Comparison of ENCODE assay signal across 8 cellular contexts in genomic region chr5:181243020-181243520, GRCh38. TPM values are rescaled to one million over a fixed set of nuclear protein-coding genes. Genes with fewer than 3 reads are reported as not detected.
DNase-seq lines count a peak whose midpoint lies in the region; ATAC-seq and TF ChIP-seq lines count a peak whose summit lies in the region.

No MANE protein-coding gene starts in this region.

- H3K36me3 Mint-ChIP-seq in natural killer cell, result peaks cover 15% of the 10 kb centered on the region

- peak overlapping the region; percentile 98 for H3K4me3 Mint-ChIP-seq in natural killer cell

- peak overlapping the region; percentile 98 to 99 for H3K27ac Mint-ChIP-seq in natural killer cell

- TF ChIP-seq CTCF in BJ (IDR thresholded peaks at IDR 0.05; ENCODE audit: insufficient read depth, low read depth, low read length) (no peak), natural killer cell (IDR thresholded peaks at IDR 0.05) (no peak)

- H3K9me3 Mint-ChIP-seq in natural killer cell, result no peaks in the 10 kb centered on the region

- CTCF ChIA-PET in BJ (lab: Yijun Ruan, JAX), result no interaction called here

- H3K27me3 ChIP-seq in BJ (ENCODE audit: control insufficient read depth, insufficient read depth, low read length), result no peaks in the 10 kb centered on the region

- intact Hi-C loops in natural killer cell (cut with micrococcal nuclease), result loop anchor here (1.0 kb wide), 2 partner anchors 18 to 20 kb away; partner anchors contain the start of genes TRIM41 and TRIM52

- peaks cover 61 to 78% of the 10 kb centered on the region in 2 donors for H3K4me1 Mint-ChIP-seq in natural killer cell

- POLR2A ChIA-PET in BJ (lab: Charles Lee), result interaction anchor here (0.6 kb wide), 2 partner anchors 46 to 58 kb away, joined by 3 to 5 read pairs; no protein-coding TSS in a partner anchor

- no peak for ATAC-seq in natural killer cell
- no peak for ATAC-seq in GM18870 (IDR thresholded peaks at IDR 0.05; ENCODE audit: unreplicated experiment)
- no peak for ATAC-seq in GM21360 (IDR thresholded peaks at IDR 0.05; ENCODE audit: unreplicated experiment)

- H3K27me3 Mint-ChIP-seq in natural killer cell (ENCODE audit: low read depth in 2 of 2), result no peaks in the 10 kb centered on the region

- peaks cover 20% of the 10 kb centered on the region for H3K36me3 ChIP-seq in BJ (ENCODE audit: control insufficient read depth, insufficient read depth, low read length)

- DNase-seq in BJ (ENCODE audit: low read depth), result no peak
- peak; percentile 37 for DNase-seq in NAMALWA (ENCODE audit: low spot score)
- peak; percentile 47 for DNase-seq in dermis blood vessel endothelial cell
- no peak for DNase-seq in natural killer cell
- DNase-seq in COLO668 (lab: John Stamatoyannopoulos, UW; ENCODE audit: unreplicated experiment), result no peak
- DNase-seq in stimulated activated CD4-positive, alpha-beta T cell treated with anti-CD3 and anti-CD28 coated beads, Interleukin-12 subunit alpha, Interleukin-12 subunit beta, amount 100 ng/mL, for 4 hours, result no peak

- peak overlapping the region; percentile 80 for H3K4me3 ChIP-seq in BJ (ENCODE audit: low read depth, low read length)

RNA-seq across cellular contexts. Expression of gene RACK1, which starts 0.6 kb away (rescaled TPM):
- 6,186 and 8,520 TPM in 2 replicates for polyA plus RNA-seq in BJ (2011; rRNA removed)
- polyA minus RNA-seq in BJ (2011; rRNA and poly(A)+ RNA removed), result 5,808 and 12,219 TPM in 2 replicates
- total RNA-seq in dermis blood vessel endothelial cell, result 4,132 and 4,370 TPM in 2 replicates
- total RNA-seq in natural killer cell, result 1,000 to 10,000 TPM; 1,089 to 1,233 (median 1,138) TPM

RNA-seq across cellular contexts. Expression of gene TRIM52, which starts 17.9 kb away (rescaled TPM):
- polyA plus RNA-seq in BJ (2011; rRNA removed), result 6.3 and 6.7 TPM in 2 replicates
- polyA minus RNA-seq in BJ (2011; rRNA and poly(A)+ RNA removed), result 5.7 and 6.4 TPM in 2 replicates
- 6.3 and 8.8 TPM in 2 replicates for total RNA-seq in dermis blood vessel endothelial cell
- total RNA-seq in natural killer cell, result 10 to 100 TPM; 43.4 to 60.0 (median 44.4) TPM

RNA-seq across cellular contexts. Expression of gene TRIM41, which starts 20.0 kb away (rescaled TPM):
- polyA plus RNA-seq in BJ (2011; rRNA removed), result 15.2 and 15.9 TPM in 2 replicates
- 5.5 and 8.2 TPM in 2 replicates for polyA minus RNA-seq in BJ (2011; rRNA and poly(A)+ RNA removed)
- total RNA-seq in dermis blood vessel endothelial cell (9.0 and 9.2 TPM in 2 replicates), natural killer cell (10 to 100 TPM; 33.4 to 41.6 (median 36.0) TPM)

RNA-seq across cellular contexts. Expression of gene TRIM7, which starts 38.1 kb away (rescaled TPM):
- 3.2 and 3.9 TPM in 2 replicates for polyA plus RNA-seq in BJ (2011; rRNA removed)
- 0.71 and 0.77 TPM in 2 replicates for polyA minus RNA-seq in BJ (2011; rRNA and poly(A)+ RNA removed)
- total RNA-seq in dermis blood vessel endothelial cell, result 2.7 and 5.2 TPM in 2 replicates
- total RNA-seq in natural killer cell, result 1 to 10 TPM in 1 of 3 donors, under 1 TPM in 1, not detected in 1; 0.73 to 1.2 TPM

Comparison
In these comparisons a context has a peak if more than half of its experiments do, and no peak if none do; other contexts are left out.
1. DNase-seq: peak in NAMALWA (single experiment) and dermis blood vessel endothelial cell (single experiment); none in BJ (single experiment), natural killer cell (single experiment), COLO668 (single experiment) and stimulated activated CD4-positive, alpha-beta T cell treated with anti-CD3 and anti-CD28 coated beads, Interleukin-12 subunit alpha, Interleukin-12 subunit beta, amount 100 ng/mL, for 4 hours (single experiment).